ENCODE assay signal across 16 cellular contexts in the genomic region with DNA sequence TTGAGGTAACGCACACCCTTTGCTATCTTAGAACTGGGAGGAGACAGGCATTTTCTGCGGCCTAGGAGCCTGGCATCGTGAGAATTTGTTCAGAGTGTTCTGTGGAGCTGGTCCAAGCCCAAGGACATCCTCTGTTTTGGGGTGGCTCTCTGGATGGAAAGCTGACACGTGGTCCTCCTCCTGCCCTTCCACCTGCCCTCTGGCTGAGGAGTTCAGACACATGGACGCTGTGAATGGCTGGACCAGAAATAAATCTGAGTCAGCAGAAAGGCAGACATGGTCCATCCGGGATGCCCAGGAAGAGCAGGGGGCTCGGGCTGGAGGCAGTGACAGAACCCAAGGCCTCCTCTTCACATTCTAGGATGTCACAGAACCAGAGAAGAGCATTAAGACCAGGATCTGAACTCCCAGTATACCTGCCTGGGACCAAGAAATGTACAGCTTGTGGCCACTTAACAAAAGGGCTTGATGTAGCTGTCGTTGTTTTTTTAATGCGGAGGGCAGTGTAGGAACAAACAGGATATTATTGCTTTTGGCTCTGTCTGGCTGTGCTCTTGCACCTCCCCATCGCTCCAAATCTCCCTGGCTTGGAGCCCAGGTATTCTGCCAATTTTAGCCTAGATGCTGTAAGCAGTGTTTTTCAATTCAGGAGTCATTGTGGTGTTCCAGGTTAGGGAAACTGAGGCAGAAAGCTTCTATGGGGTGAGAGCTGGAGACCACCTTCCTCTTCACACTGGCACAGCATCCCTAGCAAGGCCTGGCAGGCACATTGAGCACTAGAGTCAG. TPM values are rescaled to one million over a fixed set of nuclear protein-coding genes. Genes with fewer than 3 reads are reported as not detected.
A peak's percentile ranks its signal among the peaks of the same experiment; 100 is the strongest.
DNase-seq lines count a peak whose midpoint lies in the region; ATAC-seq and TF ChIP-seq lines count a peak whose summit lies in the region.
"Had no signal": no experiment of that assay in that cellular context is flagged by ENCODE, and none has a peak within 500 bp of the region (broad histone marks: within the 10 kb centered on the region; RNA-seq: fewer than 3 reads in every experiment).

No MANE protein-coding gene starts in this region.

- H3K9me3 ChIP-seq in gastroesophageal sphincter: no peaks in the 10 kb centered on the region

- TF ChIP-seq EP300 in gastroesophageal sphincter (IDR thresholded peaks at IDR 0.05): no peak

- H3K4me1 ChIP-seq in gastroesophageal sphincter: peaks cover 4 to 49% (median 10%) of the 10 kb centered on the region in 3 donors

- H3K4me3 Mint-ChIP-seq in progenitor cell of endocrine pancreas (ENCODE audit: low read depth) (no peak overlapping the region), HFFc6 (no peak overlapping the region)
- H3K4me3 Mint-ChIP-seq: activated naive CD4-positive, alpha-beta T cell treated with anti-CD3 and anti-CD28 coated beads, Interleukin-2, amount 50 U/mL, for 24 hours had no signal

- ATAC-seq in Right ventricle myocardium inferior: peak; percentile 46
- ATAC-seq in gastroesophageal sphincter: no peak
- ATAC-seq in HG03571 (IDR thresholded peaks at IDR 0.05; ENCODE audit: unreplicated experiment): no peak
- ATAC-seq in HG02973 (IDR thresholded peaks at IDR 0.05; ENCODE audit: unreplicated experiment): no peak

- H3K9me3 Mint-ChIP-seq in progenitor cell of endocrine pancreas (ENCODE audit: low read depth) (no peaks in the 10 kb centered on the region), HFFc6 (no peaks in the 10 kb centered on the region)
- H3K9me3 Mint-ChIP-seq: activated naive CD4-positive, alpha-beta T cell treated with anti-CD3 and anti-CD28 coated beads, Interleukin-2, amount 50 U/mL, for 24 hours had no signal

- H3K27me3 Mint-ChIP-seq in progenitor cell of endocrine pancreas (no peaks in the 10 kb centered on the region), HFFc6 (ENCODE audit: insufficient read depth) (no peaks in the 10 kb centered on the region; the same call in none of the 2 replicates)
- H3K27me3 Mint-ChIP-seq: activated naive CD4-positive, alpha-beta T cell treated with anti-CD3 and anti-CD28 coated beads, Interleukin-2, amount 50 U/mL, for 24 hours had no signal

- no peak overlapping the region for H3K4me3 ChIP-seq in gastroesophageal sphincter

- TF ChIP-seq POLR2A in gastroesophageal sphincter (IDR thresholded peaks at IDR 0.05): no peak

- no peaks in the 10 kb centered on the region for H3K27me3 ChIP-seq in gastroesophageal sphincter

- H3K36me3 ChIP-seq in gastroesophageal sphincter: no peaks in the 10 kb centered on the region

- intact Hi-C loops in Right ventricle myocardium inferior (cut with DNase I): no loop called here
- intact Hi-C loops in cardiac septum (cut with DNase I): no loop called here

- H3K36me3 Mint-ChIP-seq in progenitor cell of endocrine pancreas (ENCODE audit: insufficient read depth): peaks cover 7% of the 10 kb centered on the region
- H3K36me3 Mint-ChIP-seq in HFFc6 (ENCODE audit: low read depth): no peaks in the 10 kb centered on the region

- peak overlapping the region in 3 of 4 donors; percentile 50 to 81 (median 61) for H3K27ac ChIP-seq in gastroesophageal sphincter

- DNase-seq in Right ventricle myocardium inferior (ENCODE audit: missing footprints) (no peak), cardiac septum (ENCODE audit: low spot score) (no peak), progenitor cell of endocrine pancreas (ENCODE audit: low spot score, unreplicated experiment) (no peak), HFFc6 (no peak), NCI-H146 (lab: John Stamatoyannopoulos, UW) (no peak)
- DNase-seq: ACHN; activated CD8-positive, alpha-beta memory T cell treated with anti-CD3 and anti-CD28 coated beads, Interleukin-2, amount 50 U/mL, for 48 hours; kidney glomerular epithelial cell; NCI-H1092 treated with DMSO at 0.1 percent for 48 hours; NCI-H446 treated with DMSO at 0.1 percent for 48 hours; OCI-M1 had no signal

- 48 to 55% methylated on average over 4 to 8 of the region's 10 CpGs for whole genome bisulfite sequencing in gastroesophageal sphincter (ENCODE audit: low coverage in 1 of 2), 2 donors

- H3K27ac Mint-ChIP-seq in progenitor cell of endocrine pancreas: peak overlapping the region; percentile 53
- no peak overlapping the region for H3K27ac Mint-ChIP-seq in HFFc6
- H3K27ac Mint-ChIP-seq: activated naive CD4-positive, alpha-beta T cell treated with anti-CD3 and anti-CD28 coated beads, Interleukin-2, amount 50 U/mL, for 24 hours had no signal

- peaks cover 12% of the 10 kb centered on the region for H3K4me1 Mint-ChIP-seq in progenitor cell of endocrine pancreas (ENCODE audit: low read depth)
- H3K4me1 Mint-ChIP-seq in HFFc6 (ENCODE audit: low read depth): no peaks in the 10 kb centered on the region

- TF ChIP-seq CTCF in gastroesophageal sphincter (IDR thresholded peaks at IDR 0.05) (no peak), progenitor cell of endocrine pancreas (IDR thresholded peaks at IDR 0.05; ENCODE audit: unreplicated experiment) (no peak), HFFc6 (IDR thresholded peaks at IDR 0.05) (no peak)

RNA-seq across cellular contexts. Expression of a gene that starts 2.4 kb away (rescaled TPM):
- total RNA-seq in Right ventricle myocardium inferior (1,804 TPM), cardiac septum (1,231 TPM), gastroesophageal sphincter (10 to 100 TPM in 3 of 4 donors, 1 to 10 TPM in 1; 3.9 to 33.6 (median 14.2) TPM), progenitor cell of endocrine pancreas (1.7 and 3.7 TPM in 2 replicates)
- not detected for total RNA-seq in HFFc6 (2021; fragmentation: NEBNext Ultra II Directional; extraction: Animal tissue kit (Norgen Biotek cat#: 25700))
- total RNA-seq: chondrocyte had no signal

Comparison
In these comparisons a context has a peak if more than half of its experiments do, and no peak if none do; other contexts are left out.
1. RNA of a gene that starts 2.4 kb away (total RNA-seq): 1,804 TPM in Right ventricle myocardium inferior (single experiment) and 1,231 TPM in cardiac septum (single experiment); 3.9 to 33.6 TPM in gastroesophageal sphincter, 1.7 to 3.7 TPM in progenitor cell of endocrine pancreas and not detected in HFFc6; every median in the first group is over 10 times any median in the second.